ENCODE assay signal across 12 cellular contexts in the genomic region with DNA sequence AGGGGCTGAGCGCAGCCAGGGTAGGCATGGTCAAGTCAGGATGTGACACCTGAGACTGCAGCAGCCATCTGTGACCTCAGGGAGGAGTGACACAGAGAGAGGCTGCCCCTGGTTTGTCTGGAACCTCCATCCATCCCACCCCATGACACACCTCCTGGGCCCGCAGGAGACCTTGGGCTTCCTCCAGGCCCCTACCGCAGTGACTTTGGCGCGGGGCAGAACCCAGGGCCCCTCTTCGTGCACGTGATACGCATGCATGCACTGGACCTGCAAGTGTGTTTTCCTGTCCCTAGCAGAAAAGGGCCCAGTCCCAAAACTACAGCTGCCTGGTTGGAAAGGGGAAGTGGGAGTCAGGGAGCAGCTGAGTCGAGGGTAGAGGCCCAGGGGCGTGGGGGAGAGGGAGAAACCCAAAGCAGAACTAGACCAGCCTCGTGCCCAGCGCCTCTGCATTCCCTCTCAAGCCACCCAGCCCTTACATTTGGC. TPM values are rescaled to one million over a fixed set of nuclear protein-coding genes. Genes with fewer than 3 reads are reported as not detected.
DNase-seq lines count a peak whose midpoint lies in the region; ATAC-seq and TF ChIP-seq lines count a peak whose summit lies in the region.
"Had no signal": no experiment of that assay in that cellular context is flagged by ENCODE, and none has a peak within 500 bp of the region (broad histone marks: within the 10 kb centered on the region; RNA-seq: fewer than 3 reads in every experiment).

No MANE protein-coding gene starts in this region.

- no peaks in the 10 kb centered on the region for H3K9me3 ChIP-seq in heart right ventricle
- H3K9me3 ChIP-seq in spleen: no peaks in the 10 kb centered on the region

- no peaks in the 10 kb centered on the region for H3K36me3 ChIP-seq in heart right ventricle
- no peaks in the 10 kb centered on the region for H3K36me3 ChIP-seq in spleen

- peak; percentile 60 for ATAC-seq in GM18909 (IDR thresholded peaks at IDR 0.05; ENCODE audit: poor library complexity, unreplicated experiment)
- ATAC-seq in heart right ventricle: peak in 7 of 8 donors; percentile 43 to 80 (median 72)
- no peak for ATAC-seq in SK-N-SH treated with all-trans-retinoic acid at 6 μM for 48 hours
- ATAC-seq: T-cell had no signal

- TF ChIP-seq POLR2A in spleen (IDR thresholded peaks at IDR 0.05) (no peak), erythroblast (IDR thresholded peaks at IDR 0.05; ENCODE audit: low read length) (no peak)

- no peak for TF ChIP-seq CTCF in heart right ventricle (IDR thresholded peaks at IDR 0.05)
- TF ChIP-seq CTCF in spleen (IDR thresholded peaks at IDR 0.05 in 8 of 11, conservative IDR thresholded peaks at IDR 0.05 in 3 of 11): no peak

- 56 to 60% methylated on average over 12 of the region's 12 CpGs for WGBS in heart right ventricle, 2 donors
- WGBS in spleen, 5 donors: 31 to 54% (median 48%) methylated on average over 7 to 12 of the region's 12 CpGs

- DNase-seq in NOMO-1 treated with DMSO at 0.1 percent for 48 hours (lab: John Stamatoyannopoulos, UW; ENCODE audit: unreplicated experiment) (peak; percentile 87), heart right ventricle (peak; percentile 48 to 52), spleen (peak; percentile 83), erythroblast (lab: John Stamatoyannopoulos, UW) (no peak), NCI-H2029 treated with DMSO at 0.1 percent for 48 hours (lab: John Stamatoyannopoulos, UW) (no peak)
- DNase-seq: activated effector memory CD4-positive, alpha-beta T cell treated with Interleukin-2 at 50 U/mL for 16 hours; NCI-H187; stimulated activated naive CD4-positive, alpha-beta T cell had no signal

- no peak overlapping the region for H3K4me3 ChIP-seq in heart right ventricle
- no peak overlapping the region for H3K4me3 ChIP-seq in spleen

- H3K27ac ChIP-seq in heart right ventricle: peak overlapping the region in 2 of 10 donors; percentile 28 to 93
- H3K27ac ChIP-seq in spleen: peak overlapping the region in 6 of 8 donors; percentile 26 to 71 (median 48)

- H3K27me3 ChIP-seq in heart right ventricle: peaks cover 0 to 70% (median 32%) of the 10 kb centered on the region in 7 donors
- no peaks in the 10 kb centered on the region for H3K27me3 ChIP-seq in spleen (replicated peaks in 1 of 7)

- H3K4me1 ChIP-seq in heart right ventricle (peaks cover 0 to 73% (median 0%) of the 10 kb centered on the region in 9 donors), spleen (peaks cover 0 to 89% (median 46%) of the 10 kb centered on the region in 6 donors)

- intact Hi-C loops in heart right ventricle (cut with DNase I) (no loop called here), spleen (cut with DNase I; ENCODE audit: low total_unique reads) (loop anchor here (5.0 kb wide), 1 partner anchor 38 kb away; no protein-coding TSS in a partner anchor)

TF ChIP-seq in SK-N-SH treated with all-trans-retinoic acid at 6 μM for 48 hours, 23 proteins besides CTCF, POLR2A, EP300 and RAD21:
- TF ChIP-seq CSDC2 (CRISPR knock-in tag; IDR thresholded peaks at IDR 0.05) (no peak), TCF4 (CRISPR knock-in tag; IDR thresholded peaks at IDR 0.05; ENCODE audit: borderline replicate concordance) (no peak), ESRRG (CRISPR knock-in tag; IDR thresholded peaks at IDR 0.05) (no peak), ZFP3 (CRISPR knock-in tag; IDR thresholded peaks at IDR 0.05) (no peak), ZC3H10 (CRISPR knock-in tag; IDR thresholded peaks at IDR 0.05) (no peak), SNAI2 (CRISPR knock-in tag; IDR thresholded peaks at IDR 0.05) (no peak), ZNF565 (CRISPR knock-in tag; conservative IDR thresholded peaks at IDR 0.05; ENCODE audit: low read depth) (no peak), TSHZ2 (CRISPR knock-in tag; IDR thresholded peaks at IDR 0.05) (no peak), TOX (CRISPR knock-in tag; IDR thresholded peaks at IDR 0.05; ENCODE audit: borderline replicate concordance) (no peak), ZNF8 (CRISPR knock-in tag; IDR thresholded peaks at IDR 0.05) (no peak), ARNTL (CRISPR knock-in tag; IDR thresholded peaks at IDR 0.05; ENCODE audit: borderline replicate concordance, low read depth) (no peak), ZFP30 (CRISPR knock-in tag; IDR thresholded peaks at IDR 0.05) (no peak), PPARA (CRISPR knock-in tag; IDR thresholded peaks at IDR 0.05; ENCODE audit: borderline replicate concordance) (no peak), POU6F1 (CRISPR knock-in tag; IDR thresholded peaks at IDR 0.05; ENCODE audit: borderline replicate concordance, low read depth) (no peak), PATZ1 (CRISPR knock-in tag; IDR thresholded peaks at IDR 0.05; ENCODE audit: borderline replicate concordance) (no peak), BACH2 (CRISPR knock-in tag; IDR thresholded peaks at IDR 0.05; ENCODE audit: borderline replicate concordance) (no peak), ZNF70 (CRISPR knock-in tag; IDR thresholded peaks at IDR 0.05) (no peak)
- TF ChIP-seq, protein P1, sequence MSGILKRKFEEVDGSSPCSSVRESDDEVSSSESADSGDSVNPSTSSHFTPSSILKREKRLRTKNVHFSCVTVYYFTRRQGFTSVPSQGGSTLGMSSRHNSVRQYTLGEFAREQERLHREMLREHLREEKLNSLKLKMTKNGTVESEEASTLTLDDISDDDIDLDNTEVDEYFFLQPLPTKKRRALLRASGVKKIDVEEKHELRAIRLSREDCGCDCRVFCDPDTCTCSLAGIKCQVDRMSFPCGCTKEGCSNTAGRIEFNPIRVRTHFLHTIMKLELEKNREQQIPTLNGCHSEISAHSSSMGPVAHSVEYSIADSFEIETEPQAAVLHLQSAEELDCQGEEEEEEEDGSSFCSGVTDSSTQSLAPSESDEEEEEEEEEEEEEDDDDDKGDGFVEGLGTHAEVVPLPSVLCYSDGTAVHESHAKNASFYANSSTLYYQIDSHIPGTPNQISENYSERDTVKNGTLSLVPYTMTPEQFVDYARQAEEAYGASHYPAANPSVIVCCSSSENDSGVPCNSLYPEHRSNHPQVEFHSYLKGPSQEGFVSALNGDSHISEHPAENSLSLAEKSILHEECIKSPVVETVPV (CRISPR knock-in tag; IDR thresholded peaks at IDR 0.05): no peak
TF ChIP-seq in SK-N-SH treated with all-trans-retinoic acid at 6 μM for 48 hours: peak in this region for 0.

RNA-seq across cellular contexts. Expression of gene CYTH4, which starts 7.9 kb away (rescaled TPM):
- total RNA-seq in heart right ventricle (10 to 100 TPM in 1 of 10 donors, 1 to 10 TPM in 9; 1.8 to 29.3 (median 4.8) TPM), spleen (100 to 1,000 TPM in 6 of 7 donors, 10 to 100 TPM in 1; 97.5 to 238 (median 118) TPM)
- polyA plus RNA-seq in heart right ventricle (1 to 10 TPM; 2.1 to 4.0 TPM), spleen (10 to 100 TPM; 35.3 to 58.1 (median 53.6) TPM)
- total RNA-seq: renal cortical epithelial cell had no signal

RNA-seq across cellular contexts. Expression of gene RAC2, which starts 30.4 kb away (rescaled TPM):
- total RNA-seq in heart right ventricle (10 to 100 TPM in 1 of 10 donors, 1 to 10 TPM in 9; 1.1 to 37.1 (median 3.5) TPM), spleen (100 to 1,000 TPM; 270 to 493 (median 363) TPM)
- polyA plus RNA-seq in heart right ventricle (1 to 10 TPM; 1.4 to 5.0 TPM), spleen (100 to 1,000 TPM; 389 to 421 (median 410) TPM)

Comparison
In these comparisons a context has a peak if more than half of its experiments do, and no peak if none do; other contexts are left out.
1. DNase-seq: peak in NOMO-1 treated with DMSO at 0.1 percent for 48 hours (single experiment), heart right ventricle (2 of 2) and spleen (single experiment); none in erythroblast (0 of 2) and NCI-H2029 treated with DMSO at 0.1 percent for 48 hours (single experiment).
2. RNA of gene RAC2, which starts 30.4 kb away (total RNA-seq): 270 to 493 TPM in spleen; 1.1 to 37.1 TPM in heart right ventricle; every median in the first group is over 4 times any median in the second.